ENCODE assay signal across 1 cellular context in genomic region chr10:50594012-50594411, GRCh38.
TF ChIP-seq lines count a peak whose summit lies in the region.

No MANE protein-coding gene starts in this region.

TF ChIP-seq in GM23338, 12 proteins besides CTCF, POLR2A, EP300 and RAD21 (continued from another document):
- TF ChIP-seq, protein P1, sequence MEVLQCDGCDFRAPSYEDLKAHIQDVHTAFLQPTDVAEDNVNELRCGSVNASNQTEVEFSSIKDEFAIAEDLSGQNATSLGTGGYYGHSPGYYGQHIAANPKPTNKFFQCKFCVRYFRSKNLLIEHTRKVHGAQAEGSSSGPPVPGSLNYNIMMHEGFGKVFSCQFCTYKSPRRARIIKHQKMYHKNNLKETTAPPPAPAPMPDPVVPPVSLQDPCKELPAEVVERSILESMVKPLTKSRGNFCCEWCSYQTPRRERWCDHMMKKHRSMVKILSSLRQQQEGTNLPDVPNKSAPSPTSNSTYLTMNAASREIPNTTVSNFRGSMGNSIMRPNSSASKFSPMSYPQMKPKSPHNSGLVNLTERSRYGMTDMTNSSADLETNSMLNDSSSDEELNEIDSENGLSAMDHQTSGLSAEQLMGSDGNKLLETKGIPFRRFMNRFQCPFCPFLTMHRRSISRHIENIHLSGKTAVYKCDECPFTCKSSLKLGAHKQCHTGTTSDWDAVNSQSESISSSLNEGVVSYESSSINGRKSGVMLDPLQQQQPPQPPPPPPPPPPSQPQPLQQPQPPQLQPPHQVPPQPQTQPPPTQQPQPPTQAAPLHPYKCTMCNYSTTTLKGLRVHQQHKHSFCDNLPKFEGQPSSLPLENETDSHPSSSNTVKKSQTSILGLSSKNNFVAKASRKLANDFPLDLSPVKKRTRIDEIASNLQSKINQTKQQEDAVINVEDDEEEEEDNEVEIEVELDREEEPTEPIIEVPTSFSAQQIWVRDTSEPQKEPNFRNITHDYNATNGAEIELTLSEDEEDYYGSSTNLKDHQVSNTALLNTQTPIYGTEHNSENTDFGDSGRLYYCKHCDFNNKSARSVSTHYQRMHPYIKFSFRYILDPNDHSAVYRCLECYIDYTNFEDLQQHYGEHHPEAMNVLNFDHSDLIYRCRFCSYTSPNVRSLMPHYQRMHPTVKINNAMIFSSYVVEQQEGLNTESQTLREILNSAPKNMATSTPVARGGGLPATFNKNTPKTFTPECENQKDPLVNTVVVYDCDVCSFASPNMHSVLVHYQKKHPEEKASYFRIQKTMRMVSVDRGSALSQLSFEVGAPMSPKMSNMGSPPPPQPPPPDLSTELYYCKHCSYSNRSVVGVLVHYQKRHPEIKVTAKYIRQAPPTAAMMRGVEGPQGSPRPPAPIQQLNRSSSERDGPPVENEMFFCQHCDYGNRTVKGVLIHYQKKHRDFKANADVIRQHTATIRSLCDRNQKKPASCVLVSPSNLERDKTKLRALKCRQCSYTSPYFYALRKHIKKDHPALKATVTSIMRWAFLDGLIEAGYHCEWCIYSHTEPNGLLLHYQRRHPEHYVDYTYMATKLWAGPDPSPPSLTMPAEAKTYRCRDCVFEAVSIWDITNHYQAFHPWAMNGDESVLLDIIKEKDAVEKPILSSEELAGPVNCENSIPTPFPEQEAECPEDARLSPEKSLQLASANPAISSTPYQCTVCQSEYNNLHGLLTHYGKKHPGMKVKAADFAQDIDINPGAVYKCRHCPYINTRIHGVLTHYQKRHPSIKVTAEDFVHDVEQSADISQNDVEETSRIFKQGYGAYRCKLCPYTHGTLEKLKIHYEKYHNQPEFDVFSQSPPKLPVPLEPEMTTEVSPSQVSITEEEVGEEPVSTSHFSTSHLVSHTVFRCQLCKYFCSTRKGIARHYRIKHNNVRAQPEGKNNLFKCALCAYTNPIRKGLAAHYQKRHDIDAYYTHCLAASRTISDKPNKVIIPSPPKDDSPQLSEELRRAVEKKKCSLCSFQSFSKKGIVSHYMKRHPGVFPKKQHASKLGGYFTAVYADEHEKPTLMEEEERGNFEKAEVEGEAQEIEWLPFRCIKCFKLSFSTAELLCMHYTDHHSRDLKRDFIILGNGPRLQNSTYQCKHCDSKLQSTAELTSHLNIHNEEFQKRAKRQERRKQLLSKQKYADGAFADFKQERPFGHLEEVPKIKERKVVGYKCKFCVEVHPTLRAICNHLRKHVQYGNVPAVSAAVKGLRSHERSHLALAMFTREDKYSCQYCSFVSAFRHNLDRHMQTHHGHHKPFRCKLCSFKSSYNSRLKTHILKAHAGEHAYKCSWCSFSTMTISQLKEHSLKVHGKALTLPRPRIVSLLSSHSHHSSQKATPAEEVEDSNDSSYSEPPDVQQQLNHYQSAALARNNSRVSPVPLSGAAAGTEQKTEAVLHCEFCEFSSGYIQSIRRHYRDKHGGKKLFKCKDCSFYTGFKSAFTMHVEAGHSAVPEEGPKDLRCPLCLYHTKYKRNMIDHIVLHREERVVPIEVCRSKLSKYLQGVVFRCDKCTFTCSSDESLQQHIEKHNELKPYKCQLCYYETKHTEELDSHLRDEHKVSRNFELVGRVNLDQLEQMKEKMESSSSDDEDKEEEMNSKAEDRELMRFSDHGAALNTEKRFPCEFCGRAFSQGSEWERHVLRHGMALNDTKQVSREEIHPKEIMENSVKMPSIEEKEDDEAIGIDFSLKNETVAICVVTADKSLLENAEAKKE (CRISPR knock-in tag; IDR thresholded peaks at IDR 0.05) = no peak
- TF ChIP-seq EZH2phosphoT487 (IDR thresholded peaks at IDR 0.05; ENCODE audit: unreplicated experiment) (no peak), STAT1 (IDR thresholded peaks at IDR 0.05; ENCODE audit: unreplicated experiment) (no peak), JUNB (IDR thresholded peaks at IDR 0.05; ENCODE audit: unreplicated experiment) (no peak), CREB1 (CRISPR knock-in tag; IDR thresholded peaks at IDR 0.05; ENCODE audit: low read depth) (no peak)
